ENCODE assay signal across 26 cellular contexts in the genomic region with DNA sequence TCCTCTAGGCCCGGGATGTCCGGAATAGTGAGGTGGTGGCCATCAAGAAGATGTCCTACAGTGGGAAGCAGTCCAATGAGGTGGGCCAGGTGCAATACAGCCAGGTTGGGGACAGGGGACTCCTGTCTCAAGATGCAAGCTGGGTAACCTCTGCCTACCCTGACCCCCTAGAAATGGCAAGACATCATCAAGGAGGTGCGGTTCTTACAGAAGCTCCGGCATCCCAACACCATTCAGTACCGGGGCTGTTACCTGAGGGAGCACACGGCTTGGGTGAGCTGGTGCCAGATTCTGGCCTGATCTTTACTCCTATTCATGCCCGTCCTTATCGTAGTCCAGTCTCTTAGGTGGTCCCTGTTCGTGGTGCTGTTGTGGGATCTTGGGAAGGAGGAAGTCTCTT. TPM values are rescaled to one million over a fixed set of nuclear protein-coding genes. Genes with fewer than 3 reads are reported as not detected.
A peak's percentile ranks its signal among the peaks of the same experiment; 100 is the strongest.
DNase-seq lines count a peak whose midpoint lies in the region; ATAC-seq, FAIRE-seq and TF ChIP-seq lines count a peak whose summit lies in the region.
"Had no signal": no experiment of that assay in that cellular context is flagged by ENCODE, and none has a peak within 500 bp of the region (broad histone marks: within the 10 kb centered on the region; RNA-seq: fewer than 3 reads in every experiment).

No MANE protein-coding gene starts in this region.

- 93 to 95% (median 94%) methylated on average over 9 of the region's 9 CpGs for WGBS in small intestine, 3 donors

- no peak overlapping the region for H3K4me3 ChIP-seq in lower lobe of right lung
- H3K4me3 ChIP-seq in small intestine (ENCODE audit: low read depth in 1 of 2, low read length in 2 of 2), result no peak overlapping the region
- H3K4me3 ChIP-seq: lung, mucosa of descending colon, right lobe of liver, tibial nerve had no signal

- no peak for TF ChIP-seq POLR2A in GM12892 (IDR thresholded peaks at IDR 0.05; ENCODE audit: low read depth, low read length)

- H3K27ac Mint-ChIP-seq in T-helper 17 cell, result peak overlapping the region; percentile 92
- H3K27ac Mint-ChIP-seq in stimulated activated naive B cell treated with anti-CD40 and anti-IgM and Interleukin-4, amounts not matched to agents 10 μg/mL and 1 μg/mL and 100 μg/mL, for 72 hours, result peak overlapping the region; percentile 76
- H3K27ac Mint-ChIP-seq: activated naive CD8-positive, alpha-beta T cell treated with anti-CD3 and anti-CD28 coated beads, Interleukin-2, amount 50 U/mL, for 24 hours had no signal

- peaks cover 59% of the 10 kb centered on the region for H3K36me3 ChIP-seq in lower lobe of right lung
- peaks cover 15 to 28% of the 10 kb centered on the region in 2 donors for H3K36me3 ChIP-seq in small intestine (ENCODE audit: control insufficient read depth in 2 of 2, insufficient read depth in 2 of 2, low read length in 2 of 2)

- no peaks in the 10 kb centered on the region for H3K27me3 ChIP-seq in lower lobe of right lung (ENCODE audit: low read depth)
- H3K27me3 ChIP-seq in small intestine (ENCODE audit: control insufficient read depth in 2 of 2, insufficient read depth in 2 of 2, low read length in 2 of 2), result no peaks in the 10 kb centered on the region
- H3K27me3 ChIP-seq: right lobe of liver, tibial nerve had no signal

- FAIRE-seq in D721Med (lab: Jason Lieb, UNC) (no peak), GM12892 (lab: Jason Lieb, UNC) (no peak), frontal cortex (lab: Jason Lieb, UNC) (no peak), small intestine (lab: Jason Lieb, UNC) (no peak)
- FAIRE-seq: GM12891, keratinocyte had no signal

- H3K9me3 Mint-ChIP-seq in stimulated activated naive B cell treated with anti-CD40 and anti-IgM and Interleukin-4, amounts not matched to agents 10 μg/mL and 1 μg/mL and 100 μg/mL, for 72 hours, result peaks cover 0 to 1% of the 10 kb centered on the region in 2 donors
- H3K9me3 Mint-ChIP-seq: CD4-positive, alpha-beta T cell; central memory CD8-positive, alpha-beta T cell had no signal

- TF ChIP-seq CTCF in D721Med (IDR thresholded peaks at IDR 0.05; ENCODE audit: insufficient read depth, missing control alignments) (no peak), lower lobe of right lung (IDR thresholded peaks at IDR 0.05) (no peak)

- H3K27ac ChIP-seq in lower lobe of right lung (peak overlapping the region; percentile 91), small intestine (ENCODE audit: low read depth in 1 of 2, low read length in 1 of 2) (peak overlapping the region in 1 of 2 donors; percentile 8)
- H3K27ac ChIP-seq: HL-60 had no signal

- ATAC-seq in T-helper 17 cell (no peak), lower lobe of right lung (no peak)
- no peak for ATAC-seq in stimulated activated naive B cell treated with anti-CD40 and anti-IgM and Interleukin-4, amounts not matched to agents 10 μg/mL and 1 μg/mL and 100 μg/mL, for 72 hours (replicated peaks)
- ATAC-seq: activated naive CD8-positive, alpha-beta T cell treated with anti-CD3 and anti-CD28 coated beads, Interleukin-2, amount 50 U/mL, for 24 hours; mucosa of descending colon; right lobe of liver; stimulated activated naive CD8-positive, alpha-beta T cell treated with anti-CD3 and anti-CD28 coated beads, Interleukin-15, amount 100 ng/mL, for 72 hours had no signal

- H3K27me3 Mint-ChIP-seq in T-helper 17 cell, result no peaks in the 10 kb centered on the region
- H3K27me3 Mint-ChIP-seq in stimulated activated naive B cell treated with anti-CD40 and anti-IgM and Interleukin-4, amounts not matched to agents 10 μg/mL and 1 μg/mL and 100 μg/mL, for 72 hours, result no peaks in the 10 kb centered on the region
- H3K27me3 Mint-ChIP-seq: activated naive CD8-positive, alpha-beta T cell treated with anti-CD3 and anti-CD28 coated beads, Interleukin-2, amount 50 U/mL, for 24 hours; CD4-positive, alpha-beta T cell; central memory CD8-positive, alpha-beta T cell; stimulated activated naive CD8-positive, alpha-beta T cell treated with anti-CD3 and anti-CD28 coated beads, Interleukin-15, amount 100 ng/mL, for 72 hours had no signal

- H3K9me3 ChIP-seq in T-helper 17 cell (ENCODE audit: control insufficient read depth, low read length, poor library complexity, severe bottlenecking) (no peaks in the 10 kb centered on the region), lower lobe of right lung (no peaks in the 10 kb centered on the region), small intestine (ENCODE audit: control insufficient read depth, low read depth) (no peaks in the 10 kb centered on the region)
- H3K9me3 ChIP-seq: mucosa of descending colon, right lobe of liver, tibial nerve had no signal

- intact Hi-C loops in lower lobe of right lung (cut with DNase I), result no loop called here

- no peak overlapping the region for H3K4me3 Mint-ChIP-seq in T-helper 17 cell
- no peak overlapping the region for H3K4me3 Mint-ChIP-seq in stimulated activated naive B cell treated with anti-CD40 and anti-IgM and Interleukin-4, amounts not matched to agents 10 μg/mL and 1 μg/mL and 100 μg/mL, for 72 hours
- H3K4me3 Mint-ChIP-seq: activated naive CD8-positive, alpha-beta T cell treated with anti-CD3 and anti-CD28 coated beads, Interleukin-2, amount 50 U/mL, for 24 hours; CD4-positive, alpha-beta T cell; central memory CD8-positive, alpha-beta T cell; stimulated activated naive CD8-positive, alpha-beta T cell treated with anti-CD3 and anti-CD28 coated beads, Interleukin-15, amount 100 ng/mL, for 72 hours had no signal

- H3K4me1 ChIP-seq in lower lobe of right lung (peaks cover 26% of the 10 kb centered on the region), small intestine (ENCODE audit: control insufficient read depth in 2 of 2, insufficient read depth in 1 of 2, low read depth in 1 of 2, low read length in 1 of 2) (peaks cover 0 to 12% of the 10 kb centered on the region in 2 donors)

- peak; percentile 8 for DNase-seq in D721Med (ENCODE audit: insufficient read length, low spot score)
- DNase-seq in T-helper 17 cell, result no peak
- DNase-seq in lower lobe of right lung, result no peak
- no peak for DNase-seq in stimulated activated naive B cell treated with anti-CD40 and anti-IgM and Interleukin-4, amounts not matched to agents 10 μg/mL and 1 μg/mL and 100 μg/mL, for 72 hours
- DNase-seq in GM12892 (ENCODE audit: insufficient read length), result no peak
- DNase-seq in frontal cortex (ENCODE audit: low spot score in 2 of 2), result no peak
- DNase-seq in small intestine, result no peak
- DNase-seq: activated gamma-delta T cell treated with Interleukin-2 at 50 U/mL for 16 hours; activated naive CD8-positive, alpha-beta T cell treated with anti-CD3 and anti-CD28 coated beads, Interleukin-2, amount 50 U/mL, for 24 hours; CD4-positive, alpha-beta T cell; dermis blood vessel endothelial cell; EL; glutamatergic neuron; GOT3; mucosa of descending colon; NCI-H1436; NCI-H2107; NCI-H446 treated with DMSO at 0.1 percent for 48 hours; right lobe of liver; stimulated activated naive CD8-positive, alpha-beta T cell treated with anti-CD3 and anti-CD28 coated beads, Interleukin-15, amount 100 ng/mL, for 72 hours had no signal

- H3K4me1 Mint-ChIP-seq in T-helper 17 cell, result peaks cover 33% of the 10 kb centered on the region
- peaks cover 29 to 52% of the 10 kb centered on the region in 2 donors for H3K4me1 Mint-ChIP-seq in stimulated activated naive B cell treated with anti-CD40 and anti-IgM and Interleukin-4, amounts not matched to agents 10 μg/mL and 1 μg/mL and 100 μg/mL, for 72 hours

- peaks cover 4% of the 10 kb centered on the region for H3K36me3 Mint-ChIP-seq in T-helper 17 cell (ENCODE audit: low read depth)
- peaks cover 28 to 47% of the 10 kb centered on the region in 2 donors for H3K36me3 Mint-ChIP-seq in stimulated activated naive B cell treated with anti-CD40 and anti-IgM and Interleukin-4, amounts not matched to agents 10 μg/mL and 1 μg/mL and 100 μg/mL, for 72 hours

RNA-seq across cellular contexts. Expression of a gene that starts 4.4 kb away (rescaled TPM):
- 10 to 100 TPM; 21.0 to 22.9 TPM for total RNA-seq in T-helper 17 cell
- 66.2 TPM for total RNA-seq in lower lobe of right lung
- 7.5 TPM for polyA plus RNA-seq in GM12892 (2012; ENCODE audit: missing spikeins)
- 58.3 TPM for total RNA-seq in frontal cortex
- 10 to 100 TPM; 21.6 to 30.0 (median 28.0) TPM for polyA plus RNA-seq in small intestine

RNA-seq across cellular contexts. Expression of a gene that starts 16.2 kb away (rescaled TPM):
- total RNA-seq in T-helper 17 cell, result 10 to 100 TPM; 68.8 to 80.3 TPM
- total RNA-seq in lower lobe of right lung, result 148 TPM
- polyA plus RNA-seq in GM12892 (2012; ENCODE audit: missing spikeins), result 87.7 TPM
- 26.9 TPM for total RNA-seq in frontal cortex
- 100 to 1,000 TPM; 170 to 334 (median 314) TPM for polyA plus RNA-seq in small intestine

RNA-seq across cellular contexts. Expression of a gene that starts 17.3 kb away (rescaled TPM):
- total RNA-seq in T-helper 17 cell (10 to 100 TPM; 11.3 to 11.5 TPM), lower lobe of right lung (22.1 TPM), frontal cortex (12.6 TPM)
- 17.6 TPM for polyA plus RNA-seq in GM12892 (2012; ENCODE audit: missing spikeins)
- 10 to 100 TPM; 14.6 to 15.2 (median 15.0) TPM for polyA plus RNA-seq in small intestine

RNA-seq across cellular contexts. Expression of a gene that starts 18.0 kb away (rescaled TPM):
- total RNA-seq in T-helper 17 cell (10 to 100 TPM; 72.4 to 76.7 TPM), lower lobe of right lung (58.4 TPM), frontal cortex (22.0 TPM)
- polyA plus RNA-seq in GM12892 (2012; ENCODE audit: missing spikeins), result 34.5 TPM
- polyA plus RNA-seq in small intestine, result 10 to 100 TPM; 49.2 to 80.4 (median 55.1) TPM

RNA-seq across cellular contexts. Expression of a gene that starts 32.7 kb away (rescaled TPM):
- under 1 TPM in 1 of 2 donors, not detected in 1; 0.16 TPM for total RNA-seq in T-helper 17 cell
- 6.4 TPM for total RNA-seq in lower lobe of right lung
- polyA plus RNA-seq in GM12892 (2012; ENCODE audit: missing spikeins), result 0.42 TPM
- total RNA-seq in frontal cortex, result 11.8 TPM
- 1 to 10 TPM in 2 of 3 donors, not detected in 1; 1.3 to 1.6 TPM for polyA plus RNA-seq in small intestine
